In the genomic region with DNA sequence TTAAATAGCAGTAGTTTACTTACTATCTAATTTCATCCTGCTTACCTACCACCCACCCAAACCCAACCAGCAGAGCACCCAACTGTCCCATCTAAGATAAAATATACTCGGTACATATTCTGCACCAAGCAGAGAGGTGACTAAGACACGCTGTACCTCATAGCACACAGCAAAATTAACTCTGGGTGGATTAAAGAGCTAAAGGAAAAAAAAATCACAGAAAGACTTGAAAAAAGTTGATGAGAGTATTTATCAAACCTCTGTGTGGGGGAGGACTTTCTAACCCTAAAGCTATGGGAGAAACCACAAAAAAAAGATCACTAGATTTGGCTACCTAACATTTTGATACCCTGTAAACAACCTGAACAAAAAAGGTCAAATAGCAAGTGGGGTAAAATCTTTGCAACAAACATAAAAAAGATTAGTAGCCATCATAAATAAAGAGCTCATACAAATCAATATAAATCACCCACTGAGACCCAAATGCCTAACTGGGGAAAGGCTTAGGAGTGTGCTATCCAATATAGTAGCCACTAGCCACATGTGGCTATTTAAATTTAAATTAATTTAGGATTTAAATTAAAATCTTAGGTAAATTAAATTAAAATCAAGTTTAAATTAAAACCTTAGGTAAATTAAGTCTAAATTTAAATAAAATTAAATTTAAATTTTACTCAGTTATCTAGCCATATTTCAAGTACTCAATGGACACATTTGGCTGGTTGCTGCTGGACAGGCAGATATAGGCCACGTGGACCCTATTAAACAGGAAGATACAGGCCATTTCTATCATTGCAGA, we compare ENCODE assay signal across 1 cellular context.
TF ChIP-seq lines count a peak whose summit lies in the region.

No MANE protein-coding gene starts in this region.

TF ChIP-seq in SK-N-SH treated with all-trans-retinoic acid at 6 μM for 48 hours, 23 proteins besides CTCF, POLR2A, EP300 and RAD21 (continued from another document):
- TF ChIP-seq, protein P1, sequence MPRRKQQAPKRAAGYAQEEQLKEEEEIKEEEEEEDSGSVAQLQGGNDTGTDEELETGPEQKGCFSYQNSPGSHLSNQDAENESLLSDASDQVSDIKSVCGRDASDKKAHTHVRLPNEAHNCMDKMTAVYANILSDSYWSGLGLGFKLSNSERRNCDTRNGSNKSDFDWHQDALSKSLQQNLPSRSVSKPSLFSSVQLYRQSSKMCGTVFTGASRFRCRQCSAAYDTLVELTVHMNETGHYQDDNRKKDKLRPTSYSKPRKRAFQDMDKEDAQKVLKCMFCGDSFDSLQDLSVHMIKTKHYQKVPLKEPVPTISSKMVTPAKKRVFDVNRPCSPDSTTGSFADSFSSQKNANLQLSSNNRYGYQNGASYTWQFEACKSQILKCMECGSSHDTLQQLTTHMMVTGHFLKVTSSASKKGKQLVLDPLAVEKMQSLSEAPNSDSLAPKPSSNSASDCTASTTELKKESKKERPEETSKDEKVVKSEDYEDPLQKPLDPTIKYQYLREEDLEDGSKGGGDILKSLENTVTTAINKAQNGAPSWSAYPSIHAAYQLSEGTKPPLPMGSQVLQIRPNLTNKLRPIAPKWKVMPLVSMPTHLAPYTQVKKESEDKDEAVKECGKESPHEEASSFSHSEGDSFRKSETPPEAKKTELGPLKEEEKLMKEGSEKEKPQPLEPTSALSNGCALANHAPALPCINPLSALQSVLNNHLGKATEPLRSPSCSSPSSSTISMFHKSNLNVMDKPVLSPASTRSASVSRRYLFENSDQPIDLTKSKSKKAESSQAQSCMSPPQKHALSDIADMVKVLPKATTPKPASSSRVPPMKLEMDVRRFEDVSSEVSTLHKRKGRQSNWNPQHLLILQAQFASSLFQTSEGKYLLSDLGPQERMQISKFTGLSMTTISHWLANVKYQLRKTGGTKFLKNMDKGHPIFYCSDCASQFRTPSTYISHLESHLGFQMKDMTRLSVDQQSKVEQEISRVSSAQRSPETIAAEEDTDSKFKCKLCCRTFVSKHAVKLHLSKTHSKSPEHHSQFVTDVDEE (CRISPR knock-in tag; IDR thresholded peaks at IDR 0.05): no peak
- no peak for TF ChIP-seq GLIS3 (CRISPR knock-in tag; IDR thresholded peaks at IDR 0.05)
- no peak for TF ChIP-seq SNAI2 (CRISPR knock-in tag; IDR thresholded peaks at IDR 0.05)
- no peak for TF ChIP-seq OSR1 (CRISPR knock-in tag; IDR thresholded peaks at IDR 0.05)
- TF ChIP-seq, protein P2, sequence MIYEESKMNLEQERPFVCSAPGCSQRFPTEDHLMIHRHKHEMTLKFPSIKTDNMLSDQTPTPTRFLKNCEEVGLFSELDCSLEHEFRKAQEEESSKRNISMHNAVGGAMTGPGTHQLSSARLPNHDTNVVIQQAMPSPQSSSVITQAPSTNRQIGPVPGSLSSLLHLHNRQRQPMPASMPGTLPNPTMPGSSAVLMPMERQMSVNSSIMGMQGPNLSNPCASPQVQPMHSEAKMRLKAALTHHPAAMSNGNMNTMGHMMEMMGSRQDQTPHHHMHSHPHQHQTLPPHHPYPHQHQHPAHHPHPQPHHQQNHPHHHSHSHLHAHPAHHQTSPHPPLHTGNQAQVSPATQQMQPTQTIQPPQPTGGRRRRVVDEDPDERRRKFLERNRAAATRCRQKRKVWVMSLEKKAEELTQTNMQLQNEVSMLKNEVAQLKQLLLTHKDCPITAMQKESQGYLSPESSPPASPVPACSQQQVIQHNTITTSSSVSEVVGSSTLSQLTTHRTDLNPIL (CRISPR knock-in tag; IDR thresholded peaks at IDR 0.05; ENCODE audit: low read depth): no peak
- TF ChIP-seq ZNF565 (CRISPR knock-in tag; conservative IDR thresholded peaks at IDR 0.05; ENCODE audit: low read depth): no peak
- no peak for TF ChIP-seq ZFP30 (CRISPR knock-in tag; IDR thresholded peaks at IDR 0.05)
- no peak for TF ChIP-seq ISL1 (CRISPR knock-in tag; IDR thresholded peaks at IDR 0.05)
- TF ChIP-seq PPARA (CRISPR knock-in tag; IDR thresholded peaks at IDR 0.05; ENCODE audit: borderline replicate concordance): no peak
- TF ChIP-seq ESRRG (CRISPR knock-in tag; IDR thresholded peaks at IDR 0.05): no peak
- no peak for TF ChIP-seq ZNF8 (CRISPR knock-in tag; IDR thresholded peaks at IDR 0.05)
- no peak for TF ChIP-seq BACH2 (CRISPR knock-in tag; IDR thresholded peaks at IDR 0.05; ENCODE audit: borderline replicate concordance)
- TF ChIP-seq, protein P3, sequence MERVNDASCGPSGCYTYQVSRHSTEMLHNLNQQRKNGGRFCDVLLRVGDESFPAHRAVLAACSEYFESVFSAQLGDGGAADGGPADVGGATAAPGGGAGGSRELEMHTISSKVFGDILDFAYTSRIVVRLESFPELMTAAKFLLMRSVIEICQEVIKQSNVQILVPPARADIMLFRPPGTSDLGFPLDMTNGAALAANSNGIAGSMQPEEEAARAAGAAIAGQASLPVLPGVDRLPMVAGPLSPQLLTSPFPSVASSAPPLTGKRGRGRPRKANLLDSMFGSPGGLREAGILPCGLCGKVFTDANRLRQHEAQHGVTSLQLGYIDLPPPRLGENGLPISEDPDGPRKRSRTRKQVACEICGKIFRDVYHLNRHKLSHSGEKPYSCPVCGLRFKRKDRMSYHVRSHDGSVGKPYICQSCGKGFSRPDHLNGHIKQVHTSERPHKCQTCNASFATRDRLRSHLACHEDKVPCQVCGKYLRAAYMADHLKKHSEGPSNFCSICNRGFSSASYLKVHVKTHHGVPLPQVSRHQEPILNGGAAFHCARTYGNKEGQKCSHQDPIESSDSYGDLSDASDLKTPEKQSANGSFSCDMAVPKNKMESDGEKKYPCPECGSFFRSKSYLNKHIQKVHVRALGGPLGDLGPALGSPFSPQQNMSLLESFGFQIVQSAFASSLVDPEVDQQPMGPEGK (CRISPR knock-in tag; IDR thresholded peaks at IDR 0.05; ENCODE audit: borderline replicate concordance): no peak
TF ChIP-seq in SK-N-SH treated with all-trans-retinoic acid at 6 μM for 48 hours: peak in this region for 0.
